16 cellular contexts compared by ENCODE assay signal in genomic region chr17:44188757-44189403, GRCh38. TPM values are rescaled to one million over a fixed set of nuclear protein-coding genes. Genes with fewer than 3 reads are reported as not detected.
DNase-seq lines count a peak whose midpoint lies in the region; ATAC-seq and TF ChIP-seq lines count a peak whose summit lies in the region.
"Had no signal": no experiment of that assay in that cellular context is flagged by ENCODE, and none has a peak within 500 bp of the region (broad histone marks: within the 10 kb centered on the region; RNA-seq: fewer than 3 reads in every experiment).

No MANE protein-coding gene starts in this region.

- no peak overlapping the region for H2BK120ac ChIP-seq in trophoblast cell (ENCODE audit: insufficient read depth, low read length, poor library complexity)

- H3K27me3 ChIP-seq in trophoblast cell (ENCODE audit: insufficient read depth, low read length) = no peaks in the 10 kb centered on the region
- H3K27me3 ChIP-seq: dorsolateral prefrontal cortex, SJCRH30 had no signal

- CTCF ChIA-PET in activated CD4-positive, alpha-beta T cell treated with anti-CD3 and anti-CD28 coated beads for 36 hours (lab: Charles Lee) = interaction anchor here (0.5 to 2.4 kb wide), 5 partner anchors 9 to 1162 kb away, joined by 3 to 8 read pairs (median 3); no protein-coding TSS in a partner anchor
- CTCF ChIA-PET in RWPE1 (lab: Yijun Ruan, JAX) = interaction anchor here (0.6 to 0.9 kb wide), 3 partner anchors 15 to 142 kb away, joined by 3 to 5 read pairs (median 5); no protein-coding TSS in a partner anchor

- H3K27ac Mint-ChIP-seq in activated CD4-positive, alpha-beta T cell treated with anti-CD3 and anti-CD28 coated beads for 36 hours = peak overlapping the region; percentile 100
- peak overlapping the region; percentile 36 for H3K27ac Mint-ChIP-seq in endothelial cell (ENCODE audit: unreplicated experiment)

- no peak overlapping the region for H4K8ac ChIP-seq in trophoblast cell (ENCODE audit: low read depth, low read length)

- no peak overlapping the region for H3K23ac ChIP-seq in trophoblast cell (ENCODE audit: low read length)

- intact Hi-C loops in activated CD4-positive, alpha-beta T cell treated with anti-CD3 and anti-CD28 coated beads for 36 hours (cut with DNase I, micrococcal nuclease) = loop anchor here in 1 of 2 experiments (5.0 kb wide), 1 partner anchor 958 kb away; the partner anchor contains the start of gene HEXIM1

- no peaks in the 10 kb centered on the region for H3K9me3 ChIP-seq in trophoblast cell (ENCODE audit: insufficient read depth, low read depth, low read length)
- H3K9me3 ChIP-seq: A549, psoas muscle, SJCRH30 had no signal

- H3K79me2 ChIP-seq in trophoblast cell (ENCODE audit: control insufficient read depth, insufficient read depth, low read length, poor library complexity) = peaks cover 14% of the 10 kb centered on the region

- H3K14ac ChIP-seq in trophoblast cell (ENCODE audit: low read length) = no peak overlapping the region

- no peak for ATAC-seq in activated CD4-positive, alpha-beta T cell treated with anti-CD3 and anti-CD28 coated beads for 36 hours
- ATAC-seq in HG02588 (IDR thresholded peaks at IDR 0.05; ENCODE audit: unreplicated experiment) = no peak
- ATAC-seq: A549, psoas muscle had no signal

- POLR2A ChIA-PET in activated CD4-positive, alpha-beta T cell treated with anti-CD3 and anti-CD28 coated beads for 36 hours (lab: Charles Lee) = interaction anchor here (0.6 to 1.0 kb wide), 2 partner anchors 9 to 245 kb away, joined by 4 to 8 read pairs; no protein-coding TSS in a partner anchor
- POLR2A ChIA-PET in RWPE1 (lab: Yijun Ruan, JAX; ENCODE audit: low non-redundant PET) = interaction anchor here (0.6 kb wide), 1 partner anchor 827 kb away, joined by 3 read pairs; no protein-coding TSS in a partner anchor

- no peak overlapping the region for H3K4me2 ChIP-seq in trophoblast cell (ENCODE audit: low read length)

- H3K27ac ChIP-seq in RWPE1 (peak overlapping the region; percentile 85), trophoblast cell (ENCODE audit: low read depth, low read length) (no peak overlapping the region)
- H3K27ac ChIP-seq: SJCRH30 had no signal

- H3K4me1 ChIP-seq in trophoblast cell (ENCODE audit: control insufficient read depth in 1 of 2, insufficient read depth in 2 of 2, low read length in 2 of 2) = peaks cover 16 to 29% of the 10 kb centered on the region in 2 experiments
- H3K4me1 ChIP-seq: SJCRH30 had no signal

- no peak overlapping the region for H3K18ac ChIP-seq in trophoblast cell (ENCODE audit: low read length)

- H3K36me3 ChIP-seq in trophoblast cell (ENCODE audit: control insufficient read depth in 1 of 2, insufficient read depth in 2 of 2, low read length in 2 of 2) = peaks cover 32 to 35% of the 10 kb centered on the region in 2 experiments

- H4K91ac ChIP-seq in trophoblast cell (ENCODE audit: low read depth, low read length) = no peak overlapping the region

- no peak overlapping the region for H4K12ac ChIP-seq in trophoblast cell (ENCODE audit: low read depth, low read length)

- H3K27me3 Mint-ChIP-seq in activated CD4-positive, alpha-beta T cell treated with anti-CD3 and anti-CD28 coated beads for 36 hours = no peaks in the 10 kb centered on the region
- peaks cover 6% of the 10 kb centered on the region for H3K27me3 Mint-ChIP-seq in endothelial cell (ENCODE audit: unreplicated experiment)

- H3K4ac ChIP-seq in trophoblast cell (ENCODE audit: low read depth, low read length) = no peak overlapping the region

- H3K9me3 Mint-ChIP-seq in activated CD4-positive, alpha-beta T cell treated with anti-CD3 and anti-CD28 coated beads for 36 hours (ENCODE audit: low read depth) = no peaks in the 10 kb centered on the region
- no peaks in the 10 kb centered on the region for H3K9me3 Mint-ChIP-seq in endothelial cell (ENCODE audit: unreplicated experiment)

- no CpG with 5 or more reads among the region's 11 CpGs for WGBS in trophoblast cell (ENCODE audit: extremely low coverage, insufficient coverage, insufficient read length)

- H2BK12ac ChIP-seq in trophoblast cell (ENCODE audit: low read length) = no peak overlapping the region

- H2AFZ ChIP-seq in trophoblast cell (ENCODE audit: insufficient read depth, low read length, poor library complexity) = no peak overlapping the region

- TF ChIP-seq CTCF in RWPE1 (conservative IDR thresholded peaks at IDR 0.05; ENCODE audit: low read depth) = no peak
- no peak for TF ChIP-seq CTCF in endothelial cell (IDR thresholded peaks at IDR 0.05; ENCODE audit: unreplicated experiment)

- H3K79me1 ChIP-seq in trophoblast cell (ENCODE audit: low read length) = peaks cover 23% of the 10 kb centered on the region

- H3K4me3 ChIP-seq in trophoblast cell (ENCODE audit: low read depth, low read length) = peak overlapping the region; percentile 46
- H3K4me3 ChIP-seq: SJCRH30 had no signal

- H3K4me3 Mint-ChIP-seq in activated CD4-positive, alpha-beta T cell treated with anti-CD3 and anti-CD28 coated beads for 36 hours = no peak overlapping the region
- H3K4me3 Mint-ChIP-seq in endothelial cell (ENCODE audit: unreplicated experiment) = peak overlapping the region; percentile 99

- H2BK5ac ChIP-seq in trophoblast cell (ENCODE audit: low read depth, low read length, poor library complexity) = no peak overlapping the region

- DNase-seq in activated CD4-positive, alpha-beta T cell treated with anti-CD3 and anti-CD28 coated beads for 36 hours = no peak
- no peak for DNase-seq in activated CD4-positive, alpha-beta T cell treated with anti-CD3 and anti-CD28 coated beads, Interleukin-2, amount 50 U/mL, for 1 hour
- DNase-seq in RWPE1 (ENCODE audit: low spot score) (no peak), endothelial cell (ENCODE audit: low spot score) (no peak), trophoblast cell (no peak), DMS114 treated with DMSO at 0.1 percent for 48 hours (lab: John Stamatoyannopoulos, UW; ENCODE audit: unreplicated experiment) (no peak), NOMO-1 treated with dmso at 0.1 percent for 144 hours (lab: John Stamatoyannopoulos, UW; ENCODE audit: unreplicated experiment) (no peak)
- DNase-seq: activated CD4-positive, CD25-positive, alpha-beta regulatory T cell treated with anti-CD3 and anti-CD28 coated beads, Interleukin-2, amount 50 U/mL, for 72 hours; dorsolateral prefrontal cortex; EL; NCI-H510A treated with DMSO at 0.1 percent for 48 hours; SJCRH30; substantia nigra had no signal

- no peak overlapping the region for H3K9ac ChIP-seq in trophoblast cell (ENCODE audit: low read length)

- H2AK5ac ChIP-seq in trophoblast cell (ENCODE audit: low read length) = no peak overlapping the region

- H3K4me1 Mint-ChIP-seq in activated CD4-positive, alpha-beta T cell treated with anti-CD3 and anti-CD28 coated beads for 36 hours = peaks cover 23% of the 10 kb centered on the region
- peaks cover 21% of the 10 kb centered on the region for H3K4me1 Mint-ChIP-seq in endothelial cell (ENCODE audit: unreplicated experiment)

- H3K36me3 Mint-ChIP-seq in activated CD4-positive, alpha-beta T cell treated with anti-CD3 and anti-CD28 coated beads for 36 hours (ENCODE audit: low read depth) = peaks cover 16% of the 10 kb centered on the region
- H3K36me3 Mint-ChIP-seq in endothelial cell (ENCODE audit: low read depth, unreplicated experiment) = peaks cover 15% of the 10 kb centered on the region

RNA-seq across cellular contexts. Expression of gene TMUB2, which starts 2.1 kb away (rescaled TPM):
- 10 to 100 TPM; 19.8 to 20.3 TPM for total RNA-seq in activated CD4-positive, alpha-beta T cell treated with anti-CD3 and anti-CD28 coated beads for 36 hours
- 39.2 TPM for total RNA-seq in endothelial cell (ENCODE audit: unreplicated experiment)
- 36.3 and 39.2 TPM in 2 replicates for polyA plus RNA-seq in trophoblast cell (2013)

RNA-seq across cellular contexts. Expression of gene ATXN7L3, which starts 10.8 kb away (rescaled TPM):
- total RNA-seq in activated CD4-positive, alpha-beta T cell treated with anti-CD3 and anti-CD28 coated beads for 36 hours = 10 to 100 TPM; 66.3 to 70.6 TPM
- 152 TPM for total RNA-seq in endothelial cell (ENCODE audit: unreplicated experiment)
- 78.0 and 80.6 TPM in 2 replicates for polyA plus RNA-seq in trophoblast cell (2013)

RNA-seq across cellular contexts. Expression of gene ASB16, which starts 18.4 kb away (rescaled TPM):
- under 1 TPM; 0.14 TPM for total RNA-seq in activated CD4-positive, alpha-beta T cell treated with anti-CD3 and anti-CD28 coated beads for 36 hours
- not detected for total RNA-seq in endothelial cell (ENCODE audit: unreplicated experiment)
- 0.30 and 0.35 TPM in 2 replicates for polyA plus RNA-seq in trophoblast cell (2013)
- total RNA-seq: SJCRH30 had no signal

RNA-seq across cellular contexts. Expression of gene UBTF, which starts 30.6 kb away (rescaled TPM):
- total RNA-seq in activated CD4-positive, alpha-beta T cell treated with anti-CD3 and anti-CD28 coated beads for 36 hours = 100 to 1,000 TPM; 127 to 162 TPM
- 63.8 TPM for total RNA-seq in endothelial cell (ENCODE audit: unreplicated experiment)
- 57.0 and 58.2 TPM in 2 replicates for polyA plus RNA-seq in trophoblast cell (2013)

RNA-seq across cellular contexts. Expression of gene HROB, which starts 47.1 kb away (rescaled TPM):
- 10 to 100 TPM; 17.1 to 23.3 TPM for total RNA-seq in activated CD4-positive, alpha-beta T cell treated with anti-CD3 and anti-CD28 coated beads for 36 hours
- total RNA-seq in endothelial cell (ENCODE audit: unreplicated experiment) = 6.1 TPM
- 11.6 and 11.7 TPM in 2 replicates for polyA plus RNA-seq in trophoblast cell (2013)
